In genomic region chr16:28915181-28915580, GRCh38 we compare ENCODE assay signal across 1 cellular context.
TF ChIP-seq lines count a peak whose summit lies in the region.

No MANE protein-coding gene starts in this region.

TF ChIP-seq in endothelial cell of umbilical vein, 7 proteins besides CTCF, POLR2A, EP300 and RAD21:
- TF ChIP-seq GATA2 (IDR thresholded peaks at IDR 0.05; ENCODE audit: insufficient read depth, insufficient read length, low read depth, low read length) (peak; percentile 67), JUN (IDR thresholded peaks at IDR 0.05; ENCODE audit: borderline replicate concordance, insufficient read depth, insufficient read length, low read depth) (no peak), POLR2AphosphoS5 (IDR thresholded peaks at IDR 0.05; ENCODE audit: insufficient read depth, low read depth, low read length) (peak; percentile 29), MAX (IDR thresholded peaks at IDR 0.05; ENCODE audit: insufficient read depth, insufficient read length) (no peak)
TF ChIP-seq in endothelial cell of umbilical vein: peak in this region for 2.
